Comparison of ENCODE assay signal across 37 cellular contexts in the genomic region with DNA sequence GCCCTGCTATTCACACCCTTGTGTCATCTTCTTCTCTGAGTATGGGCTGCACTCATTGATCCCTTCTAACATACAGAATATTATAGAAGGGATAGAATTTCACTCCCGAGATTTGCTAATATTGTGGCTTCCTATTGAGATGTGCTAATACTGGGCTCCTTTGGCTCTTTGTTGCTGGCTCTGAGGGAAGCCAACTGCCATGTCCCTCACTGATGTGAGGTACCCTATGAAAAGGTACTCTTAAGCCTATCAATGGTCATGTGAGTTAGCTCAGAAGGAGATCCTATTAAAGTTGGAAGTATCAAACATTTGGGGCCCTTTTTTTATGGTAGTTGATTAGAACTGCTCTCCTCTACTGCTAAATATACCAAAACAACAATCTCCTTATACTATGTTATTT.
"Had no signal": no experiment of that assay in that cellular context is flagged by ENCODE, and none has a peak within 500 bp of the region (broad histone marks: within the 10 kb centered on the region; RNA-seq: fewer than 3 reads in every experiment).

No MANE protein-coding gene starts in this region.

- H3K27ac Mint-ChIP-seq: activated B cell treated with CpG ODN at 0.5 μM for 24 hours; activated CD4-positive, alpha-beta memory T cell treated with anti-CD3 and anti-CD28 coated beads for 36 hours; activated CD4-positive, alpha-beta T cell treated with anti-CD3 and anti-CD28 coated beads, Interleukin-2, amount 10 ng/mL, durations not matched to agents 24 days and 14 days; activated CD8-positive, alpha-beta T cell treated with anti-CD3 and anti-CD28 coated beads for 36 hours; activated naive CD4-positive, alpha-beta T cell treated with anti-CD3 and anti-CD28 coated beads for 36 hours; activated naive CD4-positive, alpha-beta T cell treated with anti-CD3 and anti-CD28 coated beads, Interleukin-2, amount 50 U/mL, for 72 hours; activated naive CD8-positive, alpha-beta T cell treated with anti-CD3 and anti-CD28 coated beads for 36 hours; activated T-cell treated with anti-CD3 and anti-CD28 coated beads, Interleukin-2, amount 50 U/mL, for 72 hours; activated T-helper 1 cell treated with anti-CD3 and anti-CD28 coated beads, Interleukin-12 subunit alpha, Interleukin-12 subunit beta, Interleukin-2, Interleukin-4 antibody, amounts not matched to agents 30 ng/mL and 10 ng/mL and 1 ng/mL, durations not matched to agents 14 hours and 24 hours and 36 hours; activated T-helper 17 cell treated with anti-CD3 and anti-CD28 coated beads, Interleukin-2, amount 50 U/mL, for 72 hours; T-helper 1 cell treated with Interleukin-12 subunit alpha and Interleukin-12 subunit beta and Interleukin-4 antibody, amounts not matched to agents 30 μg/mL and 1 μg/mL, for 36 hours; T-helper 2 cell treated with Interferon-gamma antibody and Interleukin-4, amounts not matched to agents 5 μg/mL and 100 μg/mL, for 36 hours had no signal

- H3K36me3 Mint-ChIP-seq: activated naive CD8-positive, alpha-beta T cell treated with anti-CD3 and anti-CD28 coated beads for 36 hours had no signal

- H3K9me3 ChIP-seq: adrenal gland, body of pancreas had no signal

- ATAC-seq: activated CD8-positive, alpha-beta T cell treated with anti-CD3 and anti-CD28 coated beads for 36 hours; activated naive CD4-positive, alpha-beta T cell treated with anti-CD3 and anti-CD28 coated beads, Interleukin-2, amount 50 U/mL, for 72 hours; activated T-cell treated with anti-CD3 and anti-CD28 coated beads, Interleukin-2, amount 50 U/mL, for 4 hours; activated T-cell treated with anti-CD3 and anti-CD28 coated beads, Interleukin-2, amount 50 U/mL, for 72 hours; activated T-helper 17 cell treated with anti-CD3 and anti-CD28 coated beads, Interleukin-2, amount 50 U/mL, for 72 hours; body of pancreas had no signal

- H3K27me3 ChIP-seq: adrenal gland, body of pancreas, brain microvascular endothelial cell, breast epithelium had no signal

- H3K36me3 ChIP-seq: adrenal gland, brain microvascular endothelial cell, breast epithelium had no signal

- DNase-seq: activated B cell treated with CpG ODN at 0.5 μM for 24 hours; activated CD4-positive, alpha-beta memory T cell treated with anti-CD3 and anti-CD28 coated beads for 36 hours; activated CD4-positive, alpha-beta T cell treated with anti-CD3 and anti-CD28 coated beads for 4 hours; activated CD4-positive, alpha-beta T cell treated with anti-CD3 and anti-CD28 coated beads, Interleukin-2, amount 10 ng/mL, durations not matched to agents 24 days and 14 days; activated CD4-positive, alpha-beta T cell treated with anti-CD3 and anti-CD28 coated beads, Interleukin-2, amount 50 U/mL, for 1 hour; activated CD4-positive, alpha-beta T cell treated with anti-CD3 and anti-CD28 coated beads, Interleukin-2, amount 50 U/mL, for 4 hours; activated CD4-positive, CD25-positive, alpha-beta regulatory T cell treated with anti-CD3 and anti-CD28 coated beads, Interleukin-2, amount 50 U/mL, for 72 hours; activated CD8-positive, alpha-beta memory T cell treated with anti-CD3 and anti-CD28 coated beads, Interleukin-2, amount 50 U/mL, for 4 hours; activated CD8-positive, alpha-beta T cell treated with anti-CD3 and anti-CD28 coated beads for 36 hours; activated effector memory CD4-positive, alpha-beta T cell treated with anti-CD3 and anti-CD28 coated beads, Interleukin-2, amount 50 U/mL, for 16 hours; activated gamma-delta T cell treated with Interleukin-2 at 50 U/mL for 16 hours; activated naive CD4-positive, alpha-beta T cell; activated naive CD4-positive, alpha-beta T cell treated with anti-CD3 and anti-CD28 coated beads for 36 hours; activated naive CD4-positive, alpha-beta T cell treated with anti-CD3 and anti-CD28 coated beads, Interleukin-2, amount 50 U/mL, for 16 hours; activated naive CD8-positive, alpha-beta T cell treated with anti-CD3 and anti-CD28 coated beads for 36 hours; activated T-cell treated with anti-CD3 and anti-CD28 coated beads for 4 hours; activated T-cell treated with anti-CD3 and anti-CD28 coated beads, Interleukin-2, amount 50 U/mL, for 1 hour; activated T-cell treated with anti-CD3 and anti-CD28 coated beads, Interleukin-2, amount 50 U/mL, for 4 hours; activated T-cell treated with anti-CD3 and anti-CD28 coated beads, Interleukin-2, amount 50 U/mL, for 72 hours; adrenal gland; amniotic stem cell; aorta; body of pancreas; brain microvascular endothelial cell; caudate nucleus; cerebellar nuclear complex; T-helper 1 cell; T-helper 2 cell; T-helper 9 cell had no signal

- H3K4me3 Mint-ChIP-seq: activated B cell treated with CpG ODN at 0.5 μM for 24 hours; activated CD4-positive, alpha-beta memory T cell treated with anti-CD3 and anti-CD28 coated beads for 36 hours; activated CD4-positive, alpha-beta T cell treated with anti-CD3 and anti-CD28 coated beads, Interleukin-2, amount 10 ng/mL, durations not matched to agents 24 days and 14 days; activated CD8-positive, alpha-beta T cell treated with anti-CD3 and anti-CD28 coated beads for 36 hours; activated naive CD4-positive, alpha-beta T cell treated with anti-CD3 and anti-CD28 coated beads for 36 hours; activated naive CD8-positive, alpha-beta T cell treated with anti-CD3 and anti-CD28 coated beads for 36 hours; activated T-cell treated with anti-CD3 and anti-CD28 coated beads, Interleukin-2, amount 50 U/mL, for 4 hours; activated T-cell treated with anti-CD3 and anti-CD28 coated beads, Interleukin-2, amount 50 U/mL, for 72 hours; activated T-helper 1 cell treated with anti-CD3 and anti-CD28 coated beads, Interleukin-12 subunit alpha, Interleukin-12 subunit beta, Interleukin-2, Interleukin-4 antibody, amounts not matched to agents 30 ng/mL and 10 ng/mL and 1 ng/mL, durations not matched to agents 14 hours and 24 hours and 36 hours; activated T-helper 17 cell treated with anti-CD3 and anti-CD28 coated beads, Interleukin-2, amount 50 U/mL, for 72 hours; central memory CD8-positive, alpha-beta T cell; T-helper 1 cell treated with Interleukin-12 subunit alpha and Interleukin-12 subunit beta and Interleukin-4 antibody, amounts not matched to agents 30 μg/mL and 1 μg/mL, for 36 hours; T-helper 2 cell treated with Interferon-gamma antibody and Interleukin-4, amounts not matched to agents 5 μg/mL and 100 μg/mL, for 36 hours had no signal

- H3K27me3 Mint-ChIP-seq: activated B cell treated with CpG ODN at 0.5 μM for 24 hours; activated CD4-positive, alpha-beta memory T cell treated with anti-CD3 and anti-CD28 coated beads for 36 hours; activated CD4-positive, alpha-beta T cell treated with anti-CD3 and anti-CD28 coated beads, Interleukin-2, amount 10 ng/mL, durations not matched to agents 24 days and 14 days; activated CD8-positive, alpha-beta T cell treated with anti-CD3 and anti-CD28 coated beads for 36 hours; activated naive CD8-positive, alpha-beta T cell treated with anti-CD3 and anti-CD28 coated beads for 36 hours; activated T-helper 17 cell treated with anti-CD3 and anti-CD28 coated beads, Interleukin-2, amount 50 U/mL, for 72 hours; central memory CD8-positive, alpha-beta T cell had no signal

- H3K4me1 ChIP-seq: adrenal gland, body of pancreas, breast epithelium had no signal

- H3K4me3 ChIP-seq: adrenal gland, body of pancreas, breast epithelium had no signal

- H3K4me1 Mint-ChIP-seq: activated B cell treated with CpG ODN at 0.5 μM for 24 hours; activated CD4-positive, alpha-beta T cell treated with anti-CD3 and anti-CD28 coated beads, Interleukin-2, amount 10 ng/mL, durations not matched to agents 24 days and 14 days; activated naive CD8-positive, alpha-beta T cell treated with anti-CD3 and anti-CD28 coated beads for 36 hours; activated T-helper 17 cell treated with anti-CD3 and anti-CD28 coated beads, Interleukin-2, amount 50 U/mL, for 72 hours; central memory CD8-positive, alpha-beta T cell had no signal

- H3K27ac ChIP-seq: adrenal gland, body of pancreas, brain microvascular endothelial cell, breast epithelium, VCaP had no signal
